In the genomic region with DNA sequence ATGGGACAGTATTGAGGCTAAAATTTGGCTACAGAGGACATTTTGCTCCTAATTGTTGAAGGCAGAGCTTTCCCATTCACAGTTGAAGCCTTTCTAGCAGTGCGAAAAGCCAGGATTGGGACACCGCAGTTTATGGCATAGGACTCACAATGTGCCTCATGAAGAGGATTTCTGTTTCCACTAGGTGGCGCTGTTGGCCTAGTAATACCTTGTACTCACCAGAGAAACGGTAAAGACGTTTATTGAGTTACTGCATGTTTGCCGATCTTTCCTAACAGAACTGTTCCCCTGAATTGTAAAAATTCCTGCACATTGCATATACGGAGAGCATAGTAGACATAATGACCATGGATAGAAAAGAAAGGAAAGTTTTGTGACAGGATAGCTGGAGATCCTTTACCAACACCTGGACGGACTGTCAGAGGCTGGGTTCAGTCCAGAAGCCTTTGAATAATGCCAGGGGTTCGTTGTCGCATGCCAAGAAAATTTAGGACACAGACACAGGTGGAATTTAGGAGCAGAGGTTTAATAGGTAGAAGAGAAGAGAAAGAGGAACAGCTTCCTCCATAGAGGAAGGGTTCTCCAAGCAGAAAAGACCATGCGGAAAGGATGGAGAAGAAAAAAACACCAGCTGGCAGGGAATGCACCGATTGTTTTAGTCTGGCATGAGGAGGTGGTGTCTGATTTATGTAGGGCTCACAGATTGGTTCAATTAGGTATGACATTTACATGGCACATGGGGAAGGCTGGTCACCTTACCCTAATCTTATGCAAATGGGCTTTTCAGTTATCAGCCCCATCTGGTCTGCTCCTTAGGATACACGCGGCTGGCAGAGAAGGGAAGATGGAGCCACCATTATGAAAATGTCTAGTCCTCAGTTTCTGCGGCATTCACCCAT, we compare ENCODE assay signal across 8 cellular contexts. TPM values are rescaled to one million over a fixed set of nuclear protein-coding genes. Genes with fewer than 3 reads are reported as not detected.
A peak's percentile ranks its signal among the peaks of the same experiment; 100 is the strongest.
DNase-seq lines count a peak whose midpoint lies in the region; ATAC-seq, FAIRE-seq and TF ChIP-seq lines count a peak whose summit lies in the region.

No MANE protein-coding gene starts in this region.

- peaks cover 14% of the 10 kb centered on the region for H3K9me3 Mint-ChIP-seq in CD8-positive, alpha-beta T cell

- no peak overlapping the region for H3K27ac Mint-ChIP-seq in CD8-positive, alpha-beta T cell

- no peaks in the 10 kb centered on the region for H3K4me1 ChIP-seq in CD8-positive, alpha-beta T cell (ENCODE audit: insufficient read depth, low read length)
- H3K4me1 ChIP-seq in GM12878 (ENCODE audit: control insufficient read depth, insufficient read depth, low read length) (no peaks in the 10 kb centered on the region), vagina (no peaks in the 10 kb centered on the region)

- peak; percentile 84 for FAIRE-seq in GM12878 (lab: Jason Lieb, UNC)

- TF ChIP-seq EP300 in GM12878 (IDR thresholded peaks at IDR 0.05; ENCODE audit: borderline replicate concordance in 1 of 2, control insufficient read depth in 1 of 2, low read depth in 2 of 2, low read length in 2 of 2), result no peak

- WGBS in GM12878 (ENCODE audit: insufficient coverage, insufficient replicate concordance, low lambda C conversion rate, missing lambda C conversion rate), result 28% methylated on average over 15 of the region's 15 CpGs

- no peak overlapping the region for H3K4me3 ChIP-seq in CD8-positive, alpha-beta T cell (ENCODE audit: low read depth, low read length)
- H3K4me3 ChIP-seq in GM12878, result no peak overlapping the region
- no peak overlapping the region for H3K4me3 ChIP-seq in vagina

- peak; percentile 61 for TF ChIP-seq RAD21 in GM12878 (IDR thresholded peaks at IDR 0.05; ENCODE audit: insufficient read depth, low read depth, low read length)

- RAD21 ChIA-PET in GM12878 (lab: Charles Lee; ENCODE audit: unreplicated experiment), result interaction anchor here (1.4 kb wide), 1 partner anchor 11 kb away, joined by 4 read pairs; the partner anchor contains the start of gene OR51D1

- no TSS peak for BruUV-seq in GM12878 (replicated peaks; lab: Mats Ljungman, UMichigan)

- POLR2A ChIA-PET in CD8-positive, alpha-beta T cell (lab: Charles Lee), result no interaction called here
- POLR2A ChIA-PET in GM12878 (lab: Charles Lee), result no interaction called here

- H3K36me3 Mint-ChIP-seq in CD8-positive, alpha-beta T cell, result no peaks in the 10 kb centered on the region

- H3K79me2 ChIP-seq in GM12878 (ENCODE audit: control insufficient read depth, insufficient read depth, low read length), result no peaks in the 10 kb centered on the region

- SMC1A ChIA-PET in GM12878 (lab: Charles Lee; ENCODE audit: uncharacterized antibody, unreplicated experiment), result interaction anchor here (1.3 to 2.6 kb wide), 2 partner anchors 10 to 403 kb away, joined by 6 to 14 read pairs; partner anchors contain the start of gene OR51D1

- H2AFZ ChIP-seq in GM12878 (ENCODE audit: control insufficient read depth, low read depth, low read length), result no peak overlapping the region

- H3K4me2 ChIP-seq in GM12878 (ENCODE audit: control insufficient read depth, insufficient read depth), result no peak overlapping the region

- no peaks in the 10 kb centered on the region for H3K27me3 ChIP-seq in CD8-positive, alpha-beta T cell (ENCODE audit: insufficient read depth, low read length)
- no peaks in the 10 kb centered on the region for H3K27me3 ChIP-seq in GM12878 (replicated peaks in 1 of 2; ENCODE audit: control insufficient read depth in 2 of 2, insufficient read depth in 2 of 2, low read length in 1 of 2)
- no peaks in the 10 kb centered on the region for H3K27me3 ChIP-seq in vagina

- no peak overlapping the region for H3K27ac ChIP-seq in CD8-positive, alpha-beta T cell (ENCODE audit: low read depth, low read length)
- no peak overlapping the region for H3K27ac ChIP-seq in GM12878 (ENCODE audit: control insufficient read depth, insufficient read depth)
- H3K27ac ChIP-seq in vagina, result no peak overlapping the region

- no peak overlapping the region for H3K9ac ChIP-seq in GM12878 (ENCODE audit: control insufficient read depth, insufficient read depth, low read length)

- in situ Hi-C loops in GM12878 (cut with MboI), result loop anchor here (5.0 kb wide), 1 partner anchor 746 kb away; no protein-coding TSS in a partner anchor

- peaks cover 7% of the 10 kb centered on the region for H3K9me3 ChIP-seq in CD8-positive, alpha-beta T cell (ENCODE audit: low read length)
- H3K9me3 ChIP-seq in GM12878 (replicated peaks; ENCODE audit: control insufficient read depth, insufficient read depth, low read length) (no peaks in the 10 kb centered on the region), vagina (no peaks in the 10 kb centered on the region)

- no peak overlapping the region for H3K4me3 Mint-ChIP-seq in CD8-positive, alpha-beta T cell

- DNase-seq in CD8-positive, alpha-beta T cell, result peak in 3 of 7 experiments; percentile 39 to 47 (median 41)
- DNase-seq in NAMALWA (ENCODE audit: low spot score) (peak; percentile 82), RPMI8226 (peak; percentile 74), GM12878 (ENCODE audit: low read depth, low spot score) (no peak), kidney glomerular epithelial cell (lab: John Stamatoyannopoulos, UW) (peak; percentile 50), vagina (ENCODE audit: extremely low spot score in 2 of 2) (no peak)
- DNase-seq in stimulated activated naive CD4-positive, alpha-beta T cell treated with Interleukin-2 at 50 U/mL for 16 hours (lab: John Stamatoyannopoulos, UW), result peak; percentile 11

- ATAC-seq in CD8-positive, alpha-beta T cell, result no peak
- ATAC-seq in GM19452 (IDR thresholded peaks at IDR 0.05; ENCODE audit: unreplicated experiment) (peak; percentile 74), GM12878 (peak; percentile 86)

- no peaks in the 10 kb centered on the region for H4K20me1 ChIP-seq in GM12878 (ENCODE audit: control insufficient read depth, insufficient read depth)

- no peaks in the 10 kb centered on the region for H3K36me3 ChIP-seq in CD8-positive, alpha-beta T cell (ENCODE audit: insufficient read depth, low read length)
- no peaks in the 10 kb centered on the region for H3K36me3 ChIP-seq in GM12878 (ENCODE audit: control insufficient read depth in 2 of 2, insufficient read depth in 2 of 2, low read length in 1 of 2)
- H3K36me3 ChIP-seq in vagina, result no peaks in the 10 kb centered on the region

- peak; percentile 54 for TF ChIP-seq CTCF in CD8-positive, alpha-beta T cell (IDR thresholded peaks at IDR 0.05)
- TF ChIP-seq CTCF in GM12878 (IDR thresholded peaks at IDR 0.05 in 2 of 3, conservative IDR thresholded peaks at IDR 0.05 in 1 of 3; ENCODE audit: control insufficient read depth in 2 of 3, extremely low read depth in 1 of 3, insufficient read depth in 1 of 3, low read depth in 3 of 3, low read length in 3 of 3), result peak; percentile 63 to 65 (median 65)
- no peak for TF ChIP-seq CTCF in vagina (IDR thresholded peaks at IDR 0.05)

- H3K27me3 Mint-ChIP-seq in CD8-positive, alpha-beta T cell (ENCODE audit: low read depth), result peaks cover 31% of the 10 kb centered on the region

- intact Hi-C loops in CD8-positive, alpha-beta T cell (cut with DNase I, micrococcal nuclease), result loop anchor here in 1 of 2 experiments (1.0 kb wide), 1 partner anchor 14 kb away; no protein-coding TSS in a partner anchor
- intact Hi-C loops in GM12878 (cut with micrococcal nuclease; ENCODE audit: unreplicated experiment) (loop anchor here (1.0 to 5.0 kb wide), 2 partner anchors 378 to 756 kb away; partner anchors contain the start of gene OR51M1), vagina (cut with DNase I) (no loop called here)

- H3K4me1 Mint-ChIP-seq in CD8-positive, alpha-beta T cell (ENCODE audit: low read depth), result no peaks in the 10 kb centered on the region

- no peak for TF ChIP-seq POLR2A in GM12878 (IDR thresholded peaks at IDR 0.05; ENCODE audit: low read depth, low read length)
- TF ChIP-seq POLR2A in vagina (IDR thresholded peaks at IDR 0.05), result no peak

- CTCF ChIA-PET in CD8-positive, alpha-beta T cell (lab: Charles Lee), result interaction anchor here (1.2 to 3.9 kb wide), 2 partner anchors 10 kb away, joined by 4 to 25 read pairs; partner anchors contain the start of gene OR51D1
- CTCF ChIA-PET in GM12878 (lab: Yijun Ruan, JAX), result interaction anchor here (0.7 to 4.3 kb wide), 17 partner anchors 9 to 439 kb away, joined by 3 to 28 read pairs (median 5); partner anchors contain the start of genes OR51D1 and TRIM68

RNA-seq across cellular contexts. Expression of gene OR51D1, which starts 10.8 kb away (rescaled TPM):
- total RNA-seq in CD8-positive, alpha-beta T cell, result not detected
- total RNA-seq in GM12878 (2013; cell fraction: nucleolus; rRNA removed), result not detected in 2 replicates
- total RNA-seq in GM12878 (2014; rRNA removed), result 0.06 TPM in 1 of 2 replicates, not detected in the other
- total RNA-seq in GM12878 (2014; rRNA removed; fragmentation: Illumina TruSeq; extraction: Trizol), result not detected in 2 replicates
- not detected in 2 replicates for total RNA-seq in GM12878 (2021)
- polyA plus RNA-seq in GM12878 (2011; ENCODE audit: low read depth), result not detected
- polyA plus RNA-seq in GM12878 (2011; rRNA removed), result not detected in 2 replicates
- polyA plus RNA-seq in GM12878 (2011; cell fraction: cytosol; rRNA removed), result not detected in 2 replicates
- polyA plus RNA-seq in GM12878 (2011; cell fraction: nucleus; rRNA removed), result not detected in 2 replicates
- not detected in 2 replicates for polyA plus RNA-seq in GM12878 (2012)
- not detected in 2 replicates for polyA plus RNA-seq in GM12878 (2014; fragmentation: Illumina TruSeq; extraction: Trizol)
- polyA plus RNA-seq in GM12878 (2014; fragmentation: Nextera tagmentation; extraction: Ambion mirVana), result not detected
- 0.03 TPM in 1 of 2 replicates, not detected in the other for polyA plus RNA-seq in GM12878 (2014; rRNA removed)
- not detected for polyA plus RNA-seq in GM12878 (2016; fragmentation: Nextera tagmentation; extraction: Ambion mirVana)
- not detected in 2 replicates for polyA minus RNA-seq in GM12878 (2011; rRNA and poly(A)+ RNA removed)
- polyA minus RNA-seq in GM12878 (2011; cell fraction: cytosol; rRNA and poly(A)+ RNA removed), result not detected in 2 replicates
- not detected in 2 replicates for polyA minus RNA-seq in GM12878 (2011; cell fraction: nucleus; rRNA and poly(A)+ RNA removed)
- not detected for total RNA-seq in vagina

RNA-seq across cellular contexts. Expression of gene OR51E1, which starts 17.3 kb away (rescaled TPM):
- not detected for total RNA-seq in CD8-positive, alpha-beta T cell
- not detected in 2 replicates for total RNA-seq in GM12878 (2013; cell fraction: nucleolus; rRNA removed)
- total RNA-seq in GM12878 (2014; rRNA removed) (not detected in 2 replicates), GM12878 (2014; rRNA removed; fragmentation: Illumina TruSeq; extraction: Trizol) (not detected in 2 replicates), GM12878 (2021) (not detected in 2 replicates), vagina (0.25 TPM)
- polyA plus RNA-seq in GM12878 (2011; ENCODE audit: low read depth), result not detected
- polyA plus RNA-seq in GM12878 (2011; rRNA removed) (not detected in 2 replicates), GM12878 (2014; fragmentation: Illumina TruSeq; extraction: Trizol) (not detected in 2 replicates), GM12878 (2014; fragmentation: Nextera tagmentation; extraction: Ambion mirVana) (not detected), GM12878 (2014; rRNA removed) (not detected in 2 replicates), GM12878 (2016; fragmentation: Nextera tagmentation; extraction: Ambion mirVana) (not detected)
- polyA plus RNA-seq in GM12878 (2011; cell fraction: cytosol; rRNA removed), result not detected in 2 replicates
- polyA plus RNA-seq in GM12878 (2011; cell fraction: nucleus; rRNA removed), result not detected in 2 replicates
- not detected in 2 replicates for polyA plus RNA-seq in GM12878 (2012)
- polyA minus RNA-seq in GM12878 (2011; rRNA and poly(A)+ RNA removed), result not detected in 2 replicates
- polyA minus RNA-seq in GM12878 (2011; cell fraction: cytosol; rRNA and poly(A)+ RNA removed), result not detected in 2 replicates
- not detected in 2 replicates for polyA minus RNA-seq in GM12878 (2011; cell fraction: nucleus; rRNA and poly(A)+ RNA removed)

RNA-seq across cellular contexts. Expression of gene TRIM68, which starts 18.4 kb away (rescaled TPM):
- total RNA-seq in CD8-positive, alpha-beta T cell, result 1 to 10 TPM; 6.0 to 6.9 TPM
- total RNA-seq in GM12878 (2013; cell fraction: nucleolus; rRNA removed), result 24.1 and 27.8 TPM in 2 replicates
- 9.5 and 10.5 TPM in 2 replicates for total RNA-seq in GM12878 (2014; rRNA removed)
- 7.0 and 7.6 TPM in 2 replicates for total RNA-seq in GM12878 (2014; rRNA removed; fragmentation: Illumina TruSeq; extraction: Trizol)
- 11.2 and 13.7 TPM in 2 replicates for total RNA-seq in GM12878 (2021)
- 4.5 TPM for polyA plus RNA-seq in GM12878 (2011; ENCODE audit: low read depth)
- polyA plus RNA-seq in GM12878 (2011; rRNA removed), result 4.8 and 7.0 TPM in 2 replicates
- 5.6 and 6.7 TPM in 2 replicates for polyA plus RNA-seq in GM12878 (2011; cell fraction: cytosol; rRNA removed)
- polyA plus RNA-seq in GM12878 (2011; cell fraction: nucleus; rRNA removed), result 9.5 and 10.0 TPM in 2 replicates
- 6.7 and 7.0 TPM in 2 replicates for polyA plus RNA-seq in GM12878 (2012)
- 10.6 and 12.6 TPM in 2 replicates for polyA plus RNA-seq in GM12878 (2014; fragmentation: Illumina TruSeq; extraction: Trizol)
- 1 to 10 TPM; 3.3 to 5.4 TPM for polyA plus RNA-seq in GM12878 (2014; fragmentation: Nextera tagmentation; extraction: Ambion mirVana)
- polyA plus RNA-seq in GM12878 (2014; rRNA removed), result 7.5 and 8.0 TPM in 2 replicates
- 1 to 10 TPM; 8.9 to 9.2 TPM for polyA plus RNA-seq in GM12878 (2016; fragmentation: Nextera tagmentation; extraction: Ambion mirVana)
- polyA minus RNA-seq in GM12878 (2011; rRNA and poly(A)+ RNA removed), result 8.9 and 9.9 TPM in 2 replicates
- 2.1 and 2.4 TPM in 2 replicates for polyA minus RNA-seq in GM12878 (2011; cell fraction: cytosol; rRNA and poly(A)+ RNA removed)
- 15.2 and 20.8 TPM in 2 replicates for polyA minus RNA-seq in GM12878 (2011; cell fraction: nucleus; rRNA and poly(A)+ RNA removed)
- total RNA-seq in vagina, result 9.6 TPM

RNA-seq across cellular contexts. Expression of gene OR52I1, which starts 32.6 kb away (rescaled TPM):
- total RNA-seq in CD8-positive, alpha-beta T cell, result not detected
- total RNA-seq in GM12878 (2013; cell fraction: nucleolus; rRNA removed), result not detected in 2 replicates
- total RNA-seq in GM12878 (2014; rRNA removed) (not detected in 2 replicates), GM12878 (2014; rRNA removed; fragmentation: Illumina TruSeq; extraction: Trizol) (not detected in 2 replicates), GM12878 (2021) (not detected in 2 replicates), vagina (not detected)
- not detected for polyA plus RNA-seq in GM12878 (2011; ENCODE audit: low read depth)
- polyA plus RNA-seq in GM12878 (2011; rRNA removed) (not detected in 2 replicates), GM12878 (2014; fragmentation: Illumina TruSeq; extraction: Trizol) (not detected in 2 replicates), GM12878 (2014; fragmentation: Nextera tagmentation; extraction: Ambion mirVana) (not detected), GM12878 (2014; rRNA removed) (not detected in 2 replicates), GM12878 (2016; fragmentation: Nextera tagmentation; extraction: Ambion mirVana) (not detected)
- not detected in 2 replicates for polyA plus RNA-seq in GM12878 (2011; cell fraction: cytosol; rRNA removed)
- not detected in 2 replicates for polyA plus RNA-seq in GM12878 (2011; cell fraction: nucleus; rRNA removed)
- polyA plus RNA-seq in GM12878 (2012), result not detected in 2 replicates
- polyA minus RNA-seq in GM12878 (2011; rRNA and poly(A)+ RNA removed), result not detected in 2 replicates
- not detected in 2 replicates for polyA minus RNA-seq in GM12878 (2011; cell fraction: cytosol; rRNA and poly(A)+ RNA removed)
- not detected in 2 replicates for polyA minus RNA-seq in GM12878 (2011; cell fraction: nucleus; rRNA and poly(A)+ RNA removed)

RNA-seq across cellular contexts. Expression of gene OR52I2, which starts 44.9 kb away (rescaled TPM):
- not detected for total RNA-seq in CD8-positive, alpha-beta T cell
- total RNA-seq in GM12878 (2013; cell fraction: nucleolus; rRNA removed), result not detected in 2 replicates
- total RNA-seq in GM12878 (2014; rRNA removed) (not detected in 2 replicates), GM12878 (2014; rRNA removed; fragmentation: Illumina TruSeq; extraction: Trizol) (not detected in 2 replicates), GM12878 (2021) (not detected in 2 replicates), vagina (not detected)
- not detected for polyA plus RNA-seq in GM12878 (2011; ENCODE audit: low read depth)
- polyA plus RNA-seq in GM12878 (2011; rRNA removed) (not detected in 2 replicates), GM12878 (2014; fragmentation: Illumina TruSeq; extraction: Trizol) (not detected in 2 replicates), GM12878 (2014; fragmentation: Nextera tagmentation; extraction: Ambion mirVana) (not detected), GM12878 (2014; rRNA removed) (not detected in 2 replicates), GM12878 (2016; fragmentation: Nextera tagmentation; extraction: Ambion mirVana) (under 1 TPM; 0.04 to 0.05 TPM)
- not detected in 2 replicates for polyA plus RNA-seq in GM12878 (2011; cell fraction: cytosol; rRNA removed)
- polyA plus RNA-seq in GM12878 (2011; cell fraction: nucleus; rRNA removed), result not detected in 2 replicates
- polyA plus RNA-seq in GM12878 (2012), result not detected in 2 replicates
- polyA minus RNA-seq in GM12878 (2011; rRNA and poly(A)+ RNA removed), result not detected in 2 replicates
- not detected in 2 replicates for polyA minus RNA-seq in GM12878 (2011; cell fraction: cytosol; rRNA and poly(A)+ RNA removed)
- not detected in 2 replicates for polyA minus RNA-seq in GM12878 (2011; cell fraction: nucleus; rRNA and poly(A)+ RNA removed)

Comparison
In these comparisons a context has a peak if more than half of its experiments do, and no peak if none do; other contexts are left out.
1. DNase-seq: peak in NAMALWA (single experiment), RPMI8226 (single experiment), kidney glomerular epithelial cell (single experiment) and stimulated activated naive CD4-positive, alpha-beta T cell treated with Interleukin-2 at 50 U/mL for 16 hours (single experiment); none in GM12878 (single experiment) and vagina (0 of 2).
2. CTCF ChIP-seq: peak in CD8-positive, alpha-beta T cell (single experiment) and GM12878 (3 of 3); none in vagina (0 of 3).